23 cellular contexts compared by ENCODE assay signal in genomic region chr10:64558094-64558870, GRCh38.
"Had no signal": no experiment of that assay in that cellular context is flagged by ENCODE, and none has a peak within 500 bp of the region (broad histone marks: within the 10 kb centered on the region; RNA-seq: fewer than 3 reads in every experiment).

No MANE protein-coding gene starts in this region.

- H3K36me3 ChIP-seq: left ventricle myocardium inferior, neutrophil, ovary, suprapubic skin, uterus, WERI-Rb-1 had no signal

- H3K4me1 ChIP-seq: left ventricle myocardium inferior, psoas muscle, suprapubic skin, uterus had no signal

- H3K9me3 ChIP-seq: neutrophil, ovary, psoas muscle, suprapubic skin, uterus had no signal

- DNase-seq: activated CD4-positive, alpha-beta T cell treated with anti-CD3 and anti-CD28 coated beads, Interleukin-2, amount 10 ng/mL, durations not matched to agents 7 days and 5 days; activated CD4-positive, CD25-positive, alpha-beta regulatory T cell treated with anti-CD3 and anti-CD28 coated beads, Interleukin-2, amount 50 U/mL, for 72 hours; activated CD8-positive, alpha-beta memory T cell treated with anti-CD3 and anti-CD28 coated beads, Interleukin-2, amount 10 ng/mL, durations not matched to agents 7 days and 5 days; activated CD8-positive, alpha-beta T cell treated with anti-CD3 and anti-CD28 coated beads for 36 hours; activated effector memory CD4-positive, alpha-beta T cell treated with anti-CD3 and anti-CD28 coated beads, Interleukin-2, amount 50 U/mL, for 16 hours; activated naive CD4-positive, alpha-beta T cell treated with anti-CD3 and anti-CD28 coated beads, Interleukin-2, amount 10 ng/mL, durations not matched to agents 7 days and 5 days; activated T-cell treated with anti-CD3 and anti-CD28 coated beads for 4 hours; effector CD4-positive, alpha-beta T cell; erythroblast; foreskin fibroblast; immature natural killer cell; kidney glomerular epithelial cell; left ventricle myocardium inferior; natural killer cell; ovary; psoas muscle; right cardiac atrium; stimulated activated CD4-positive, alpha-beta T cell treated with anti-CD3 and anti-CD28 coated beads, Interleukin-1b, Interleukin-23, amount 100 ng/mL, for 48 hours; trophoblast cell; uterus; WERI-Rb-1 had no signal

- H3K27ac ChIP-seq: left ventricle myocardium inferior, neutrophil, ovary, psoas muscle, suprapubic skin, uterus, WERI-Rb-1 had no signal

- H3K4me3 ChIP-seq: left ventricle myocardium inferior, ovary, psoas muscle, suprapubic skin, uterus had no signal

- H3K27me3 ChIP-seq: neutrophil, ovary, suprapubic skin, uterus had no signal

- ATAC-seq: activated CD8-positive, alpha-beta memory T cell treated with anti-CD3 and anti-CD28 coated beads, Interleukin-2, amount 10 ng/mL, durations not matched to agents 7 days and 5 days; activated CD8-positive, alpha-beta T cell treated with anti-CD3 and anti-CD28 coated beads for 36 hours; natural killer cell; psoas muscle; right cardiac atrium had no signal
